ENCODE assay signal across 29 cellular contexts in the genomic region with DNA sequence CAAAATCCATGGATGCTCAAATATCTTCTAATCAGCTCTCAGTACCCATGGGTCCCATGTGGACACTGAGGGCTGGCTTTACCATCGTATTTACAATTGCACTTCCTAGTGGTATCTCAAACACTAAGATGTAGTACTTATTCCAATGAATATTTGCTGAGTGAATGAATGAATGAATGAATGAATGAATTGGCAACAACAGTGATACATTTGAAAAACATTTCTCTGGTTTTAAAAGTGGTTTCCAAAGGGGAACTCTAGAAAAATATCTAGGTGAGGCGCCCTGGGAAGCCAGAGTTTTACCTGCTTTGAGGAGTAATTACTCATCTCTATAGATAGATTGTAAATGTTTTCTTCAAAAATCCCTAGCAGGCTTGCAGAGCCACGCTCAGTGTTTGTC.
"Had no signal": no experiment of that assay in that cellular context is flagged by ENCODE, and none has a peak within 500 bp of the region (broad histone marks: within the 10 kb centered on the region; RNA-seq: fewer than 3 reads in every experiment).

No MANE protein-coding gene starts in this region.

- H3K27me3 ChIP-seq: body of pancreas, gastrocnemius medialis, hepatocyte, uterus had no signal

- ATAC-seq: activated CD8-positive, alpha-beta T cell treated with anti-CD3 and anti-CD28 coated beads for 36 hours; body of pancreas; gastrocnemius medialis; left colon; sciatic nerve; stimulated activated naive CD8-positive, alpha-beta T cell treated with anti-CD3 and anti-CD28 coated beads, Interleukin-15, Interleukin-2, amounts not matched to agents 100 U/mL and 50 U/mL, for 24 hours had no signal

- DNase-seq: activated CD4-positive, alpha-beta T cell treated with anti-CD3 and anti-CD28 coated beads for 1 hour; activated CD4-positive, alpha-beta T cell treated with anti-CD3 and anti-CD28 coated beads, Interleukin-2, amount 50 U/mL, for 1 hour; activated CD8-positive, alpha-beta T cell treated with anti-CD3 and anti-CD28 coated beads for 36 hours; activated T-cell treated with anti-CD3 and anti-CD28 coated beads, Interleukin-2, amount 50 U/mL, for 48 hours; aorta; body of pancreas; effector CD8-positive, alpha-beta T cell; gastrocnemius medialis; glutamatergic neuron; kidney; left colon; midbrain; retina; stimulated activated CD4-positive, alpha-beta T cell treated with anti-CD3 and anti-CD28 coated beads, Interleukin-12 subunit alpha, Interleukin-12 subunit beta, amount 100 ng/mL, for 4 hours; stimulated activated CD4-positive, alpha-beta T cell treated with anti-CD3 and anti-CD28 coated beads, Interleukin-4, amount 100 ng/mL, for 1 hour; stimulated activated naive CD8-positive, alpha-beta T cell treated with anti-CD3 and anti-CD28 coated beads, Interleukin-15, Interleukin-2, amounts not matched to agents 100 U/mL and 50 U/mL, for 24 hours; uterus had no signal

- FAIRE-seq: colon, endometrium, kidney had no signal

- H3K36me3 ChIP-seq: gastrocnemius medialis, prostate gland, uterus had no signal

- H3K4me1 Mint-ChIP-seq: nephron had no signal

- H3K79me2 ChIP-seq: hepatocyte had no signal

- H3K9me3 Mint-ChIP-seq: activated CD8-positive, alpha-beta T cell treated with anti-CD3 and anti-CD28 coated beads for 36 hours; activated T-helper 2 cell treated with anti-CD3 and anti-CD28 coated beads, Interferon-gamma antibody, Interleukin-2, Interleukin-4, amounts not matched to agents 10 μg/mL and 5 μg/mL and 100 μg/mL, durations not matched to agents 14 hours and 24 hours and 36 hours; T-helper 1 cell treated with Interleukin-12 subunit alpha and Interleukin-12 subunit beta and Interleukin-4 antibody, amounts not matched to agents 30 μg/mL and 1 μg/mL, for 36 hours had no signal

- H3K4me3 Mint-ChIP-seq: activated CD8-positive, alpha-beta T cell treated with anti-CD3 and anti-CD28 coated beads for 36 hours; activated naive CD8-positive, alpha-beta T cell; nephron; T-helper 1 cell treated with Interleukin-12 subunit alpha and Interleukin-12 subunit beta and Interleukin-4 antibody, amounts not matched to agents 30 μg/mL and 1 μg/mL, for 36 hours; type B pancreatic cell had no signal

- H3K27ac ChIP-seq: body of pancreas, epithelial cell of prostate, gastrocnemius medialis, hepatocyte, prostate gland, uterus had no signal

- H2AFZ ChIP-seq: hepatocyte had no signal

- H3K27ac Mint-ChIP-seq: activated T-helper 2 cell treated with anti-CD3 and anti-CD28 coated beads, Interferon-gamma antibody, Interleukin-2, Interleukin-4, amounts not matched to agents 10 μg/mL and 5 μg/mL and 100 μg/mL, durations not matched to agents 14 hours and 24 hours and 36 hours; nephron; T-helper 1 cell treated with Interleukin-12 subunit alpha and Interleukin-12 subunit beta and Interleukin-4 antibody, amounts not matched to agents 30 μg/mL and 1 μg/mL, for 36 hours; type B pancreatic cell had no signal

- H3K36me3 Mint-ChIP-seq: type B pancreatic cell had no signal

- H3K4me2 ChIP-seq: hepatocyte had no signal

- H3K27me3 Mint-ChIP-seq: activated CD8-positive, alpha-beta T cell treated with anti-CD3 and anti-CD28 coated beads for 36 hours; activated naive CD8-positive, alpha-beta T cell had no signal

- H3K4me1 ChIP-seq: body of pancreas, gastrocnemius medialis, prostate gland, uterus had no signal

- H3K4me3 ChIP-seq: body of pancreas, gastrocnemius medialis, hepatocyte, prostate gland, skin epidermis, uterus had no signal

- H3K9me3 ChIP-seq: body of pancreas, gastrocnemius medialis, prostate gland, uterus had no signal
